Comparison of ENCODE assay signal across 1 cellular context in genomic region chr2:231461516-231461971, GRCh38.
TF ChIP-seq lines count a peak whose summit lies in the region.

No MANE protein-coding gene starts in this region.

TF ChIP-seq in K562, 482 proteins besides CTCF, POLR2A, EP300 and RAD21:
- no peak for TF ChIP-seq ILF3 (IDR thresholded peaks at IDR 0.05; ENCODE audit: borderline replicate concordance)
- no peak for TF ChIP-seq CHCHD3 (CRISPR knock-in tag; IDR thresholded peaks at IDR 0.05)
- no peak for TF ChIP-seq CCAR2 (IDR thresholded peaks at IDR 0.05; ENCODE audit: low read depth, low read length)
- no peak for TF ChIP-seq ZNF184 (CRISPR knock-in tag; IDR thresholded peaks at IDR 0.05)
- no peak for TF ChIP-seq TSC22D4 (tag; IDR thresholded peaks at IDR 0.05)
- no peak for TF ChIP-seq ZBED1 (IDR thresholded peaks at IDR 0.05)
- TF ChIP-seq, protein P1, sequence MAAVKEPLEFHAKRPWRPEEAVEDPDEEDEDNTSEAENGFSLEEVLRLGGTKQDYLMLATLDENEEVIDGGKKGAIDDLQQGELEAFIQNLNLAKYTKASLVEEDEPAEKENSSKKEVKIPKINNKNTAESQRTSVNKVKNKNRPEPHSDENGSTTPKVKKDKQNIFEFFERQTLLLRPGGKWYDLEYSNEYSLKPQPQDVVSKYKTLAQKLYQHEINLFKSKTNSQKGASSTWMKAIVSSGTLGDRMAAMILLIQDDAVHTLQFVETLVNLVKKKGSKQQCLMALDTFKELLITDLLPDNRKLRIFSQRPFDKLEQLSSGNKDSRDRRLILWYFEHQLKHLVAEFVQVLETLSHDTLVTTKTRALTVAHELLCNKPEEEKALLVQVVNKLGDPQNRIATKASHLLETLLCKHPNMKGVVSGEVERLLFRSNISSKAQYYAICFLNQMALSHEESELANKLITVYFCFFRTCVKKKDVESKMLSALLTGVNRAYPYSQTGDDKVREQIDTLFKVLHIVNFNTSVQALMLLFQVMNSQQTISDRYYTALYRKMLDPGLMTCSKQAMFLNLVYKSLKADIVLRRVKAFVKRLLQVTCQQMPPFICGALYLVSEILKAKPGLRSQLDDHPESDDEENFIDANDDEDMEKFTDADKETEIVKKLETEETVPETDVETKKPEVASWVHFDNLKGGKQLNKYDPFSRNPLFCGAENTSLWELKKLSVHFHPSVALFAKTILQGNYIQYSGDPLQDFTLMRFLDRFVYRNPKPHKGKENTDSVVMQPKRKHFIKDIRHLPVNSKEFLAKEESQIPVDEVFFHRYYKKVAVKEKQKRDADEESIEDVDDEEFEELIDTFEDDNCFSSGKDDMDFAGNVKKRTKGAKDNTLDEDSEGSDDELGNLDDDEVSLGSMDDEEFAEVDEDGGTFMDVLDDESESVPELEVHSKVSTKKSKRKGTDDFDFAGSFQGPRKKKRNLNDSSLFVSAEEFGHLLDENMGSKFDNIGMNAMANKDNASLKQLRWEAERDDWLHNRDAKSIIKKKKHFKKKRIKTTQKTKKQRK (IDR thresholded peaks at IDR 0.05; ENCODE audit: borderline replicate concordance, low read depth, low read length), result no peak
- no peak for TF ChIP-seq ZNF224 (CRISPR knock-in tag; IDR thresholded peaks at IDR 0.05)
- TF ChIP-seq ZFX (CRISPR knock-in tag; IDR thresholded peaks at IDR 0.05), result no peak
- no peak for TF ChIP-seq SRF (CRISPR knock-in tag; IDR thresholded peaks at IDR 0.05)
